In the genomic region with DNA sequence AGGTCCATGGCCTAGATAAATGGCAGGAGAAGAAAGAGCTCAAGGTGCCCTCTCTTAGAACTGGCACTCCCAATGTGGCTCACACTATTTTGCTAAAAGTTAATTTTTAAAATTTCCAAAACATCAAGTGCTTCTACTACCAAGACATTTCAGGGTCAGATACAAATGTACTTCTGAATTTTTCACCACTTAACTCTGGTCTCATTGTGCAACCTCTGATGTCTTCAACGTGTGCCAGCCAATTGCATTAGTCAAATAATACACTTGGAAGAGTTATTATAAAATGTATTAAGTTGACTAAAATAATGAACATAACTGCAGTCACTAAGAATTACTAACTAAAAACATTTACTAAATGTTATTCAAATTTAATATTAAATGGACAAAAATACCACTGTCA, we compare ENCODE assay signal across 33 cellular contexts. TPM values are rescaled to one million over a fixed set of nuclear protein-coding genes. Genes with fewer than 3 reads are reported as not detected.
"Had no signal": no experiment of that assay in that cellular context is flagged by ENCODE, and none has a peak within 500 bp of the region (broad histone marks: within the 10 kb centered on the region; RNA-seq: fewer than 3 reads in every experiment).

No MANE protein-coding gene starts in this region.

- H3K27me3 ChIP-seq: esophagus muscularis mucosa, heart right ventricle, spleen, testis, tibial artery, uterus had no signal

- H3K27ac ChIP-seq: coronary artery, psoas muscle, skin epidermis, testis, tibial artery, uterus had no signal

- ATAC-seq: heart right ventricle; left colon; mucosa of descending colon; natural killer cell treated with Interleukin-12 subunit alpha and Interleukin-12 subunit beta and Interleukin-15 and Interleukin-18, amount 100 ng/mL, for 72 hours; psoas muscle; right cardiac atrium; stimulated activated memory B cell treated with anti-CD40 and anti-IgM and Interleukin-4, amounts not matched to agents 10 μg/mL and 1 μg/mL and 100 μg/mL, for 72 hours; stimulated activated naive CD8-positive, alpha-beta T cell treated with anti-CD3 and anti-CD28 coated beads, Interleukin-15, Interleukin-2, amounts not matched to agents 100 U/mL and 50 U/mL, for 24 hours had no signal

- H3K4me1 ChIP-seq: testis, tibial artery, uterus had no signal

- H3K9me3 ChIP-seq: esophagus muscularis mucosa, heart right ventricle, mucosa of descending colon, psoas muscle, spleen, testis, tibial artery, uterus had no signal

- H3K4me3 ChIP-seq: coronary artery, esophagus muscularis mucosa, heart right ventricle, mucosa of descending colon, psoas muscle, skin epidermis, spleen, testis, tibial artery, uterus had no signal

- DNase-seq: dermis blood vessel endothelial cell; effector memory CD4-positive, alpha-beta T cell; foreskin melanocyte; glutamatergic neuron; heart right ventricle; hippocampal formation; islet precursor cell; kidney glomerular epithelial cell; left colon; mesenchymal stem cell; mucosa of descending colon; naive B cell; psoas muscle; right cardiac atrium; spleen; stimulated activated CD4-positive, alpha-beta T cell treated with anti-CD3 and anti-CD28 coated beads, Interleukin-4, amount 100 ng/mL, for 4 hours; stimulated activated naive CD8-positive, alpha-beta T cell treated with anti-CD3 and anti-CD28 coated beads, Interleukin-15, Interleukin-2, amounts not matched to agents 100 U/mL and 50 U/mL, for 24 hours; substantia nigra; testis; tibial artery; uterus had no signal

- H3K36me3 ChIP-seq: uterus had no signal

RNA-seq across cellular contexts. Expression of a gene that starts 41.3 kb away (rescaled TPM):
- total RNA-seq: cerebellum; dermis blood vessel endothelial cell; endothelial cell of umbilical vein; epithelial cell of proximal tubule; esophagus muscularis mucosa; heart right ventricle; mesothelial cell of epicardium; natural killer cell treated with Interleukin-12 subunit alpha and Interleukin-12 subunit beta and Interleukin-15 and Interleukin-18, amount 100 ng/mL, for 72 hours; neural crest cell; osteocyte; renal cortical epithelial cell; right cardiac atrium; spleen; uterus had no signal
